ENCODE assay signal across 8 cellular contexts in the genomic region with DNA sequence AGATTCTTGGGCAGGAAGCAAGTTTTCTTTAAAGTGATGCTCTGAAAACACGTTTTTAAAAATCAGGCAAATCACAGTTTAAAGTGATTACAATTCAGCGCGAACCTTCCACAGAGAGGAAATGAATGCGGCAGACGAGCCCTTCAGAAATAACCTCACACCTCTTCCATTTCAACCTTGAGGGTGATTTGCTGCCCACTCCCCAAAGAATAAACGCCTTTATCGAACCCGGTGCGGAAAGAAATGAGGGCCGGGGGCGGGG. TPM values are rescaled to one million over a fixed set of nuclear protein-coding genes. Genes with fewer than 3 reads are reported as not detected.
DNase-seq lines count a peak whose midpoint lies in the region; ATAC-seq and TF ChIP-seq lines count a peak whose summit lies in the region.

No MANE protein-coding gene starts in this region.

- H3K4me3 Mint-ChIP-seq in CD4-positive, alpha-beta memory T cell = peak overlapping the region; percentile 71 to 95 (median 84)
- peak overlapping the region; percentile 90 for H3K4me3 Mint-ChIP-seq in neural crest cell

- CTCF ChIA-PET in CD4-positive, alpha-beta memory T cell (lab: Charles Lee; ENCODE audit: partially characterized antibody) = interaction anchor here (1.3 to 2.0 kb wide), 2 partner anchors 12 to 17 kb away, joined by 5 to 6 read pairs; no protein-coding TSS in a partner anchor

- peaks cover 22% of the 10 kb centered on the region for H3K27me3 ChIP-seq in CD4-positive, alpha-beta memory T cell (ENCODE audit: insufficient read depth, low read length)
- H3K27me3 ChIP-seq in MG63 (peaks cover 15% of the 10 kb centered on the region), duodenal mucosa (ENCODE audit: control insufficient read depth in 1 of 2, insufficient read depth in 2 of 2, low read length in 2 of 2) (peaks cover 6 to 8% of the 10 kb centered on the region in 2 donors)

- no peaks in the 10 kb centered on the region for H3K9me3 ChIP-seq in CD4-positive, alpha-beta memory T cell (ENCODE audit: control insufficient read depth in 1 of 2, low read length in 2 of 2)
- no peaks in the 10 kb centered on the region for H3K9me3 ChIP-seq in MG63
- no peaks in the 10 kb centered on the region for H3K9me3 ChIP-seq in duodenal mucosa (ENCODE audit: control insufficient read depth in 1 of 2, low read length in 2 of 2)

- no peak for TF ChIP-seq CTCF in neural crest cell (conservative IDR thresholded peaks at IDR 0.05)

- H3K27me3 Mint-ChIP-seq in CD4-positive, alpha-beta memory T cell = peaks cover 48 to 50% of the 10 kb centered on the region in 2 donors
- H3K27me3 Mint-ChIP-seq in neural crest cell (ENCODE audit: low read depth) = no peaks in the 10 kb centered on the region

- no peak overlapping the region for H3K27ac Mint-ChIP-seq in CD4-positive, alpha-beta memory T cell
- peak overlapping the region; percentile 87 for H3K27ac Mint-ChIP-seq in neural crest cell (ENCODE audit: unreplicated experiment)

- no peak for DNase-seq in CD4-positive, alpha-beta memory T cell
- DNase-seq in MG63 (no peak), neural crest cell (ENCODE audit: low read depth, low spot score) (no peak), retina (no peak)
- no peak for DNase-seq in effector CD8-positive, alpha-beta T cell (lab: John Stamatoyannopoulos, UW)

- peak overlapping the region; percentile 57 to 69 for H3K9ac ChIP-seq in duodenal mucosa (ENCODE audit: low read depth in 1 of 2, low read length in 2 of 2)

- H3K27ac ChIP-seq in CD4-positive, alpha-beta memory T cell (ENCODE audit: low read depth, low read length) = no peak overlapping the region
- H3K27ac ChIP-seq in duodenal mucosa (ENCODE audit: low read depth, low read length) = no peak overlapping the region

- peaks cover 28% of the 10 kb centered on the region for H3K4me1 ChIP-seq in CD4-positive, alpha-beta memory T cell (ENCODE audit: insufficient read depth, low read length)
- peaks cover 0 to 20% of the 10 kb centered on the region in 2 donors for H3K4me1 ChIP-seq in duodenal mucosa (ENCODE audit: control insufficient read depth in 1 of 2, insufficient read depth in 2 of 2, low read length in 2 of 2)

- H3K36me3 ChIP-seq in CD4-positive, alpha-beta memory T cell (ENCODE audit: insufficient read depth, low read length) = no peaks in the 10 kb centered on the region
- H3K36me3 ChIP-seq in MG63 = no peaks in the 10 kb centered on the region
- H3K36me3 ChIP-seq in duodenal mucosa (ENCODE audit: control insufficient read depth in 1 of 2, insufficient read depth in 2 of 2, low read length in 2 of 2) = no peaks in the 10 kb centered on the region

- intact Hi-C loops in CD4-positive, alpha-beta memory T cell (cut with micrococcal nuclease) = no loop called here

- POLR2A ChIA-PET in CD4-positive, alpha-beta memory T cell (lab: Charles Lee; ENCODE audit: partially characterized antibody) = no interaction called here

- ATAC-seq in GM18873 (IDR thresholded peaks at IDR 0.05; ENCODE audit: low FRiP score, unreplicated experiment) (no peak), HG03565 (IDR thresholded peaks at IDR 0.05; ENCODE audit: unreplicated experiment) (no peak)

- peak overlapping the region in 1 of 2 donors; percentile 34 for H3K4me3 ChIP-seq in CD4-positive, alpha-beta memory T cell (ENCODE audit: low read length in 2 of 2)
- H3K4me3 ChIP-seq in MG63 (peak overlapping the region; percentile 59), duodenal mucosa (ENCODE audit: low read depth in 1 of 2, low read length in 2 of 2) (peak overlapping the region; percentile 79 to 83)

- H3K4me1 Mint-ChIP-seq in CD4-positive, alpha-beta memory T cell = peaks cover 14 to 38% (median 30%) of the 10 kb centered on the region in 4 donors
- H3K4me1 Mint-ChIP-seq in neural crest cell = peaks cover 15% of the 10 kb centered on the region

- no peaks in the 10 kb centered on the region for H3K9me3 Mint-ChIP-seq in CD4-positive, alpha-beta memory T cell
- H3K9me3 Mint-ChIP-seq in neural crest cell = no peaks in the 10 kb centered on the region

- H3K36me3 Mint-ChIP-seq in CD4-positive, alpha-beta memory T cell = no peaks in the 10 kb centered on the region
- no peaks in the 10 kb centered on the region for H3K36me3 Mint-ChIP-seq in neural crest cell (ENCODE audit: low read depth)

RNA-seq across cellular contexts. Expression of gene EFNA5, which starts 2.3 kb away (rescaled TPM):
- not detected for total RNA-seq in CD4-positive, alpha-beta memory T cell
- polyA plus RNA-seq in CD4-positive, alpha-beta memory T cell = not detected
- total RNA-seq in MG63 (2014; rRNA removed; shearing (Covaris generic); ENCODE audit: low replicate concordance) = 0.56 and 0.79 TPM in 2 replicates
- total RNA-seq in neural crest cell = 42.2 and 43.0 TPM in 2 replicates

Comparison
In these comparisons a context has a peak if more than half of its experiments do, and no peak if none do; other contexts are left out.
1. RNA of gene EFNA5, which starts 2.3 kb away (total RNA-seq): 42.2 to 43.0 TPM in neural crest cell; 0.56 to 0.79 TPM in MG63 and not detected in CD4-positive, alpha-beta memory T cell; every median in the first group is over 10 times any median in the second.